9 cellular contexts compared by ENCODE assay signal in genomic region chr17:40112191-40112590, GRCh38. TPM values are rescaled to one million over a fixed set of nuclear protein-coding genes. Genes with fewer than 3 reads are reported as not detected.
DNase-seq lines count a peak whose midpoint lies in the region; ATAC-seq and TF ChIP-seq lines count a peak whose summit lies in the region.
"Had no signal": no experiment of that assay in that cellular context is flagged by ENCODE, and none has a peak within 500 bp of the region (broad histone marks: within the 10 kb centered on the region; RNA-seq: fewer than 3 reads in every experiment).

No MANE protein-coding gene starts in this region.

- H3K4me1 Mint-ChIP-seq in Caco-2 (ENCODE audit: low read depth, unreplicated experiment) = peaks cover 71% of the 10 kb centered on the region

- intact Hi-C loops in Caco-2 (cut with micrococcal nuclease; ENCODE audit: unreplicated experiment) = loop anchor here (2.0 kb wide), 1 partner anchor 65 kb away; the partner anchor contains the start of gene RAPGEFL1
- intact Hi-C loops in esophagus squamous epithelium (cut with DNase I) = loop anchor here (5.0 to 10.0 kb wide), 2 partner anchors 47 to 55 kb away; partner anchors contain the start of gene THRA

- H3K4me3 Mint-ChIP-seq in Caco-2 (ENCODE audit: unreplicated experiment) = no peak overlapping the region

- no peak for ATAC-seq in GM19035 (IDR thresholded peaks at IDR 0.05; ENCODE audit: unreplicated experiment)

- peak overlapping the region; percentile 79 for H2AFZ ChIP-seq in SU-DHL-6 (ENCODE audit: low read depth, low read length, severe bottlenecking)

- CTCF ChIA-PET in Caco-2 (lab: Charles Lee) = interaction anchor here (0.6 to 5.9 kb wide), 28 partner anchors 9 to 243 kb away, joined by 3 to 136 read pairs (median 12); partner anchors contain the start of genes CASC3, CSF3, MED24 and MSL1

- H3K79me2 ChIP-seq in SU-DHL-6 (ENCODE audit: insufficient read depth, low read length) = no peaks in the 10 kb centered on the region

- H3K27me3 ChIP-seq in Caco-2 (replicated peaks; ENCODE audit: control insufficient read depth, insufficient read depth, low read length) (no peaks in the 10 kb centered on the region), SU-DHL-6 (ENCODE audit: low read length) (no peaks in the 10 kb centered on the region), esophagus squamous epithelium (no peaks in the 10 kb centered on the region), rectal smooth muscle tissue (ENCODE audit: control insufficient read depth, insufficient read depth, low read length) (no peaks in the 10 kb centered on the region)

- 7 to 9% methylated on average over 2 of the region's 2 CpGs for WGBS in esophagus squamous epithelium, 2 donors

- POLR2A ChIA-PET in Caco-2 (lab: Charles Lee) = interaction anchor here (0.5 to 5.2 kb wide), 6 partner anchors 11 to 58 kb away, joined by 3 to 166 read pairs (median 4); partner anchors contain the start of genes CASC3 and NR1D1

- H3K9me2 ChIP-seq in SU-DHL-6 (replicated peaks; ENCODE audit: insufficient read depth, low read length) = no peaks in the 10 kb centered on the region

- H3K4me2 ChIP-seq in SU-DHL-6 (ENCODE audit: low read depth, low read length, poor library complexity, severe bottlenecking) = peak overlapping the region; percentile 29

- H3K4me1 ChIP-seq in Caco-2 (peaks cover 71% of the 10 kb centered on the region), esophagus squamous epithelium (peaks cover 54 to 79% (median 68%) of the 10 kb centered on the region in 3 donors), rectal smooth muscle tissue (ENCODE audit: control insufficient read depth, insufficient read depth, low read length) (peaks cover 59% of the 10 kb centered on the region)

- no peaks in the 10 kb centered on the region for H3K36me3 ChIP-seq in Caco-2 (ENCODE audit: control insufficient read depth, insufficient read depth, low read length)
- no peaks in the 10 kb centered on the region for H3K36me3 ChIP-seq in SU-DHL-6 (ENCODE audit: low read length)
- H3K36me3 ChIP-seq in esophagus squamous epithelium = no peaks in the 10 kb centered on the region
- no peaks in the 10 kb centered on the region for H3K36me3 ChIP-seq in rectal smooth muscle tissue (ENCODE audit: control insufficient read depth, insufficient read depth, low read length)
- H3K36me3 ChIP-seq: WERI-Rb-1 had no signal

- H3K27ac Mint-ChIP-seq in Caco-2 (ENCODE audit: unreplicated experiment) = peak overlapping the region; percentile 94

- peak overlapping the region; percentile 28; the same call in 1 of the 2 replicates for H3K9ac ChIP-seq in SU-DHL-6 (ENCODE audit: low read length)
- no peak overlapping the region for H3K9ac ChIP-seq in rectal smooth muscle tissue (ENCODE audit: low read length)

- H3K27me3 Mint-ChIP-seq in Caco-2 (ENCODE audit: insufficient read depth, unreplicated experiment) = no peaks in the 10 kb centered on the region

- no peak for TF ChIP-seq CTCF in Caco-2 (IDR thresholded peaks at IDR 0.05; ENCODE audit: insufficient read depth in 1 of 2, low read depth in 1 of 2, low read length in 1 of 2, severe bottlenecking in 1 of 2, unreplicated experiment in 1 of 2)
- no peak for TF ChIP-seq CTCF in SU-DHL-6 (IDR thresholded peaks at IDR 0.05; ENCODE audit: insufficient read depth, low read length, poor library complexity, severe bottlenecking)
- no peak for TF ChIP-seq CTCF in esophagus squamous epithelium (IDR thresholded peaks at IDR 0.05)

- no TSS peak for BruUV-seq in Caco-2 (replicated peaks; lab: Mats Ljungman, UMichigan)

- H3K4me3 ChIP-seq in Caco-2 (ENCODE audit: low read depth, low read length) (no peak overlapping the region), SU-DHL-6 (ENCODE audit: insufficient read depth, low read length, poor library complexity, severe bottlenecking) (no peak overlapping the region), esophagus squamous epithelium (peak overlapping the region in 1 of 4 donors; percentile 67), rectal smooth muscle tissue (ENCODE audit: low read length) (no peak overlapping the region)

- H3K9me3 ChIP-seq in Caco-2 = no peaks in the 10 kb centered on the region
- no peaks in the 10 kb centered on the region for H3K9me3 ChIP-seq in SU-DHL-6 (ENCODE audit: insufficient read depth, low read length)
- H3K9me3 ChIP-seq in esophagus squamous epithelium = no peaks in the 10 kb centered on the region

- DNase-seq in Caco-2 (no peak), esophagus squamous epithelium (lab: John Stamatoyannopoulos, UW) (no peak), retina (no peak), NCI-H1436 treated with DMSO at 0.1 percent for 48 hours (lab: John Stamatoyannopoulos, UW) (no peak), SHP77 (lab: John Stamatoyannopoulos, UW) (no peak)

- H3K9me3 Mint-ChIP-seq in Caco-2 (ENCODE audit: unreplicated experiment) = no peaks in the 10 kb centered on the region

- peaks cover 29% of the 10 kb centered on the region for H3K36me3 Mint-ChIP-seq in Caco-2 (ENCODE audit: insufficient read depth, unreplicated experiment)

- no peak overlapping the region for H3K27ac ChIP-seq in SU-DHL-6 (ENCODE audit: low read depth, low read length)
- peak overlapping the region; percentile 86 to 100 (median 96) for H3K27ac ChIP-seq in esophagus squamous epithelium
- peak overlapping the region; percentile 94 for H3K27ac ChIP-seq in rectal smooth muscle tissue (ENCODE audit: low read depth, low read length)

- no peak for TF ChIP-seq POLR2A in esophagus squamous epithelium (IDR thresholded peaks at IDR 0.05)

- no peaks in the 10 kb centered on the region for H3F3A ChIP-seq in SU-DHL-6 (ENCODE audit: insufficient read depth)

- no peaks in the 10 kb centered on the region for H4K20me1 ChIP-seq in SU-DHL-6 (ENCODE audit: low read depth, low read length)

RNA-seq across cellular contexts. Expression of gene MSL1, which starts 9.6 kb away (rescaled TPM):
- total RNA-seq in Caco-2 (2022) (82.6 and 86.9 TPM in 2 replicates), esophagus squamous epithelium (10 to 100 TPM; 41.5 to 59.9 (median 51.5) TPM)

RNA-seq across cellular contexts. Expression of gene NR1D1, which starts 11.8 kb away (rescaled TPM):
- total RNA-seq in Caco-2 (2022) (8.9 and 11.3 TPM in 2 replicates), esophagus squamous epithelium (10 to 100 TPM in 1 of 4 donors, 1 to 10 TPM in 3; 3.8 to 16.4 (median 5.4) TPM)

RNA-seq across cellular contexts. Expression of gene CASC3, which starts 28.1 kb away (rescaled TPM):
- 102 and 110 TPM in 2 replicates for total RNA-seq in Caco-2 (2022)
- total RNA-seq in esophagus squamous epithelium = 10 to 100 TPM; 23.7 to 62.6 (median 27.8) TPM

RNA-seq across cellular contexts. Expression of gene THRA, which starts 49.4 kb away (rescaled TPM):
- total RNA-seq in Caco-2 (2022) (27.3 and 29.3 TPM in 2 replicates), esophagus squamous epithelium (10 to 100 TPM in 2 of 4 donors, 1 to 10 TPM in 2; 4.2 to 27.1 (median 13.4) TPM)

RNA-seq across cellular contexts. Expression of gene MED24, which starts 58.0 kb away (rescaled TPM):
- 119 and 122 TPM in 2 replicates for total RNA-seq in Caco-2 (2022)
- total RNA-seq in esophagus squamous epithelium = 10 to 100 TPM; 44.2 to 56.1 (median 49.0) TPM
